1 cellular context compared by ENCODE assay signal in genomic region chr3:179719048-179719734, GRCh38.
TF ChIP-seq lines count a peak whose summit lies in the region.

No MANE protein-coding gene starts in this region.

TF ChIP-seq in WTC11, 78 proteins besides CTCF, POLR2A, EP300 and RAD21 (continued from another document):
- TF ChIP-seq, protein P1, sequence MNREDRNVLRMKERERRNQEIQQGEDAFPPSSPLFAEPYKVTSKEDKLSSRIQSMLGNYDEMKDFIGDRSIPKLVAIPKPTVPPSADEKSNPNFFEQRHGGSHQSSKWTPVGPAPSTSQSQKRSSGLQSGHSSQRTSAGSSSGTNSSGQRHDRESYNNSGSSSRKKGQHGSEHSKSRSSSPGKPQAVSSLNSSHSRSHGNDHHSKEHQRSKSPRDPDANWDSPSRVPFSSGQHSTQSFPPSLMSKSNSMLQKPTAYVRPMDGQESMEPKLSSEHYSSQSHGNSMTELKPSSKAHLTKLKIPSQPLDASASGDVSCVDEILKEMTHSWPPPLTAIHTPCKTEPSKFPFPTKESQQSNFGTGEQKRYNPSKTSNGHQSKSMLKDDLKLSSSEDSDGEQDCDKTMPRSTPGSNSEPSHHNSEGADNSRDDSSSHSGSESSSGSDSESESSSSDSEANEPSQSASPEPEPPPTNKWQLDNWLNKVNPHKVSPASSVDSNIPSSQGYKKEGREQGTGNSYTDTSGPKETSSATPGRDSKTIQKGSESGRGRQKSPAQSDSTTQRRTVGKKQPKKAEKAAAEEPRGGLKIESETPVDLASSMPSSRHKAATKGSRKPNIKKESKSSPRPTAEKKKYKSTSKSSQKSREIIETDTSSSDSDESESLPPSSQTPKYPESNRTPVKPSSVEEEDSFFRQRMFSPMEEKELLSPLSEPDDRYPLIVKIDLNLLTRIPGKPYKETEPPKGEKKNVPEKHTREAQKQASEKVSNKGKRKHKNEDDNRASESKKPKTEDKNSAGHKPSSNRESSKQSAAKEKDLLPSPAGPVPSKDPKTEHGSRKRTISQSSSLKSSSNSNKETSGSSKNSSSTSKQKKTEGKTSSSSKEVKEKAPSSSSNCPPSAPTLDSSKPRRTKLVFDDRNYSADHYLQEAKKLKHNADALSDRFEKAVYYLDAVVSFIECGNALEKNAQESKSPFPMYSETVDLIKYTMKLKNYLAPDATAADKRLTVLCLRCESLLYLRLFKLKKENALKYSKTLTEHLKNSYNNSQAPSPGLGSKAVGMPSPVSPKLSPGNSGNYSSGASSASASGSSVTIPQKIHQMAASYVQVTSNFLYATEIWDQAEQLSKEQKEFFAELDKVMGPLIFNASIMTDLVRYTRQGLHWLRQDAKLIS (CRISPR knock-in tag; IDR thresholded peaks at IDR 0.05; ENCODE audit: borderline replicate concordance) = no peak
- TF ChIP-seq ZNF671 (CRISPR knock-in tag; IDR thresholded peaks at IDR 0.05) = no peak
- TF ChIP-seq, protein P2, sequence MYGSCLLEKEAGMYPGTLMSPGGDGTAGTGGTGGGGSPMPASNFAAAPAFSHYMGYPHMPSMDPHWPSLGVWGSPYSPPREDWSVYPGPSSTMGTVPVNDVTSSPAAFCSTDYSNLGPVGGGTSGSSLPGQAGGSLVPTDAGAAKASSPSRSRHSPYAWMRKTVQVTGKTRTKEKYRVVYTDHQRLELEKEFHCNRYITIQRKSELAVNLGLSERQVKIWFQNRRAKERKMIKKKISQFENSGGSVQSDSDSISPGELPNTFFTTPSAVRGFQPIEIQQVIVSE (CRISPR knock-in tag; IDR thresholded peaks at IDR 0.05; ENCODE audit: borderline replicate concordance) = no peak
